1 cellular context compared by ENCODE assay signal in the genomic region with DNA sequence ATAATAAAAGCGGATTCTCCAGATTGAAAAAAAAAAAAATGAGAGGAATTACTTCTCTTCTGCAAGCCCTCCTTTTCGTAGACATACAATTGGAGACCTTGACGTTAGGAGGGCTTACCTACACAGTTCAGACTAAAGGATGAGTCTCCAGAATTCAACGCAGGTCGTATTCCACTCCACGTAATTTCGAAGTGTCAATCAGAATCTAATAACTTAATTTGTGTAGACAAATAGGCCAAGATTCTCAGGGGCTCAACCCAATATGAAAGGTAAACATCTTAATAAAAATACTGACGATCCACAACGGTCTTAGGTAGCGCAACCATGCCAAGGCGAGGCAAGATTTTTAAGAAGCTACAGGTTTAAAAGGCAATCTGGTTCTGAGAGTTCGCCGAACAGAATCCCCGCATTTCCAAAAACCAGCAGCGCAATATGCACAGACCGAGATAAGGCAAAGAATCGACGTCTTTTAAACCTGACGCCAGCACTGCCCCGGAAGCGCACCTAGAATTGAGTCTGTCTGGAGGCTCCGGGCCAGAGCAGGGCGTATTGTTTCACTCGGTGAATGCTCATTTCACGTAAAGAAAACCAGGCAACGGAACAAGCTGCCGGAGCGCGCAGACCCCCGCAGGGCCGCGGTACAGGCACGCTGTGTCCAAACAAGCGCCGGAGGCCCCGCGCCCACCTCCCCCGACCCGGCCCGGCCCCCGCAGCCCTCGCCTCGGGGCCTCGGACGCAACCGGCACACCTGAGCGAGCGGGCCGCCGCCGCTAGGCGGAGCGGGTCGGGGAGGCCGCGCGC.
TF ChIP-seq lines count a peak whose summit lies in the region.

No MANE protein-coding gene starts in this region.

TF ChIP-seq in HepG2, 621 proteins besides CTCF, POLR2A, EP300 and RAD21 (continued from another document and continues in another):
- TF ChIP-seq, protein P1, sequence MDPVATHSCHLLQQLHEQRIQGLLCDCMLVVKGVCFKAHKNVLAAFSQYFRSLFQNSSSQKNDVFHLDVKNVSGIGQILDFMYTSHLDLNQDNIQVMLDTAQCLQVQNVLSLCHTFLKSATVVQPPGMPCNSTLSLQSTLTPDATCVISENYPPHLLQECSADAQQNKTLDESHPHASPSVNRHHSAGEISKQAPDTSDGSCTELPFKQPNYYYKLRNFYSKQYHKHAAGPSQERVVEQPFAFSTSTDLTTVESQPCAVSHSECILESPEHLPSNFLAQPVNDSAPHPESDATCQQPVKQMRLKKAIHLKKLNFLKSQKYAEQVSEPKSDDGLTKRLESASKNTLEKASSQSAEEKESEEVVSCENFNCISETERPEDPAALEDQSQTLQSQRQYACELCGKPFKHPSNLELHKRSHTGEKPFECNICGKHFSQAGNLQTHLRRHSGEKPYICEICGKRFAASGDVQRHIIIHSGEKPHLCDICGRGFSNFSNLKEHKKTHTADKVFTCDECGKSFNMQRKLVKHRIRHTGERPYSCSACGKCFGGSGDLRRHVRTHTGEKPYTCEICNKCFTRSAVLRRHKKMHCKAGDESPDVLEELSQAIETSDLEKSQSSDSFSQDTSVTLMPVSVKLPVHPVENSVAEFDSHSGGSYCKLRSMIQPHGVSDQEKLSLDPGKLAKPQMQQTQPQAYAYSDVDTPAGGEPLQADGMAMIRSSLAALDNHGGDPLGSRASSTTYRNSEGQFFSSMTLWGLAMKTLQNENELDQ (CRISPR knock-in tag; IDR thresholded peaks at IDR 0.05; ENCODE audit: borderline replicate concordance): no peak
- TF ChIP-seq RFX1 (IDR thresholded peaks at IDR 0.05): no peak
- no peak for TF ChIP-seq ZNF619 (CRISPR knock-in tag; IDR thresholded peaks at IDR 0.05)
- TF ChIP-seq SNRNP70 (IDR thresholded peaks at IDR 0.05; ENCODE audit: low read depth, low read length): no peak
- TF ChIP-seq, protein P2, sequence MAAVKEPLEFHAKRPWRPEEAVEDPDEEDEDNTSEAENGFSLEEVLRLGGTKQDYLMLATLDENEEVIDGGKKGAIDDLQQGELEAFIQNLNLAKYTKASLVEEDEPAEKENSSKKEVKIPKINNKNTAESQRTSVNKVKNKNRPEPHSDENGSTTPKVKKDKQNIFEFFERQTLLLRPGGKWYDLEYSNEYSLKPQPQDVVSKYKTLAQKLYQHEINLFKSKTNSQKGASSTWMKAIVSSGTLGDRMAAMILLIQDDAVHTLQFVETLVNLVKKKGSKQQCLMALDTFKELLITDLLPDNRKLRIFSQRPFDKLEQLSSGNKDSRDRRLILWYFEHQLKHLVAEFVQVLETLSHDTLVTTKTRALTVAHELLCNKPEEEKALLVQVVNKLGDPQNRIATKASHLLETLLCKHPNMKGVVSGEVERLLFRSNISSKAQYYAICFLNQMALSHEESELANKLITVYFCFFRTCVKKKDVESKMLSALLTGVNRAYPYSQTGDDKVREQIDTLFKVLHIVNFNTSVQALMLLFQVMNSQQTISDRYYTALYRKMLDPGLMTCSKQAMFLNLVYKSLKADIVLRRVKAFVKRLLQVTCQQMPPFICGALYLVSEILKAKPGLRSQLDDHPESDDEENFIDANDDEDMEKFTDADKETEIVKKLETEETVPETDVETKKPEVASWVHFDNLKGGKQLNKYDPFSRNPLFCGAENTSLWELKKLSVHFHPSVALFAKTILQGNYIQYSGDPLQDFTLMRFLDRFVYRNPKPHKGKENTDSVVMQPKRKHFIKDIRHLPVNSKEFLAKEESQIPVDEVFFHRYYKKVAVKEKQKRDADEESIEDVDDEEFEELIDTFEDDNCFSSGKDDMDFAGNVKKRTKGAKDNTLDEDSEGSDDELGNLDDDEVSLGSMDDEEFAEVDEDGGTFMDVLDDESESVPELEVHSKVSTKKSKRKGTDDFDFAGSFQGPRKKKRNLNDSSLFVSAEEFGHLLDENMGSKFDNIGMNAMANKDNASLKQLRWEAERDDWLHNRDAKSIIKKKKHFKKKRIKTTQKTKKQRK (IDR thresholded peaks at IDR 0.05; ENCODE audit: low read length): no peak
- TF ChIP-seq ARNTL (CRISPR knock-in tag; IDR thresholded peaks at IDR 0.05): no peak
- TF ChIP-seq, protein P3, sequence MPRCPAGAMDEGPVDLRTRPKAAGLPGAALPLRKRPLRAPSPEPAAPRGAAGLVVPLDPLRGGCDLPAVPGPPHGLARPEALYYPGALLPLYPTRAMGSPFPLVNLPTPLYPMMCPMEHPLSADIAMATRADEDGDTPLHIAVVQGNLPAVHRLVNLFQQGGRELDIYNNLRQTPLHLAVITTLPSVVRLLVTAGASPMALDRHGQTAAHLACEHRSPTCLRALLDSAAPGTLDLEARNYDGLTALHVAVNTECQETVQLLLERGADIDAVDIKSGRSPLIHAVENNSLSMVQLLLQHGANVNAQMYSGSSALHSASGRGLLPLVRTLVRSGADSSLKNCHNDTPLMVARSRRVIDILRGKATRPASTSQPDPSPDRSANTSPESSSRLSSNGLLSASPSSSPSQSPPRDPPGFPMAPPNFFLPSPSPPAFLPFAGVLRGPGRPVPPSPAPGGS (CRISPR knock-in tag; IDR thresholded peaks at IDR 0.05): no peak
- no peak for TF ChIP-seq ZNF720 (CRISPR knock-in tag; IDR thresholded peaks at IDR 0.05)
- no peak for TF ChIP-seq HDAC2 (CRISPR knock-in tag; IDR thresholded peaks at IDR 0.05)
- TF ChIP-seq PLRG1 (conservative IDR thresholded peaks at IDR 0.05): no peak
- TF ChIP-seq, protein P4, sequence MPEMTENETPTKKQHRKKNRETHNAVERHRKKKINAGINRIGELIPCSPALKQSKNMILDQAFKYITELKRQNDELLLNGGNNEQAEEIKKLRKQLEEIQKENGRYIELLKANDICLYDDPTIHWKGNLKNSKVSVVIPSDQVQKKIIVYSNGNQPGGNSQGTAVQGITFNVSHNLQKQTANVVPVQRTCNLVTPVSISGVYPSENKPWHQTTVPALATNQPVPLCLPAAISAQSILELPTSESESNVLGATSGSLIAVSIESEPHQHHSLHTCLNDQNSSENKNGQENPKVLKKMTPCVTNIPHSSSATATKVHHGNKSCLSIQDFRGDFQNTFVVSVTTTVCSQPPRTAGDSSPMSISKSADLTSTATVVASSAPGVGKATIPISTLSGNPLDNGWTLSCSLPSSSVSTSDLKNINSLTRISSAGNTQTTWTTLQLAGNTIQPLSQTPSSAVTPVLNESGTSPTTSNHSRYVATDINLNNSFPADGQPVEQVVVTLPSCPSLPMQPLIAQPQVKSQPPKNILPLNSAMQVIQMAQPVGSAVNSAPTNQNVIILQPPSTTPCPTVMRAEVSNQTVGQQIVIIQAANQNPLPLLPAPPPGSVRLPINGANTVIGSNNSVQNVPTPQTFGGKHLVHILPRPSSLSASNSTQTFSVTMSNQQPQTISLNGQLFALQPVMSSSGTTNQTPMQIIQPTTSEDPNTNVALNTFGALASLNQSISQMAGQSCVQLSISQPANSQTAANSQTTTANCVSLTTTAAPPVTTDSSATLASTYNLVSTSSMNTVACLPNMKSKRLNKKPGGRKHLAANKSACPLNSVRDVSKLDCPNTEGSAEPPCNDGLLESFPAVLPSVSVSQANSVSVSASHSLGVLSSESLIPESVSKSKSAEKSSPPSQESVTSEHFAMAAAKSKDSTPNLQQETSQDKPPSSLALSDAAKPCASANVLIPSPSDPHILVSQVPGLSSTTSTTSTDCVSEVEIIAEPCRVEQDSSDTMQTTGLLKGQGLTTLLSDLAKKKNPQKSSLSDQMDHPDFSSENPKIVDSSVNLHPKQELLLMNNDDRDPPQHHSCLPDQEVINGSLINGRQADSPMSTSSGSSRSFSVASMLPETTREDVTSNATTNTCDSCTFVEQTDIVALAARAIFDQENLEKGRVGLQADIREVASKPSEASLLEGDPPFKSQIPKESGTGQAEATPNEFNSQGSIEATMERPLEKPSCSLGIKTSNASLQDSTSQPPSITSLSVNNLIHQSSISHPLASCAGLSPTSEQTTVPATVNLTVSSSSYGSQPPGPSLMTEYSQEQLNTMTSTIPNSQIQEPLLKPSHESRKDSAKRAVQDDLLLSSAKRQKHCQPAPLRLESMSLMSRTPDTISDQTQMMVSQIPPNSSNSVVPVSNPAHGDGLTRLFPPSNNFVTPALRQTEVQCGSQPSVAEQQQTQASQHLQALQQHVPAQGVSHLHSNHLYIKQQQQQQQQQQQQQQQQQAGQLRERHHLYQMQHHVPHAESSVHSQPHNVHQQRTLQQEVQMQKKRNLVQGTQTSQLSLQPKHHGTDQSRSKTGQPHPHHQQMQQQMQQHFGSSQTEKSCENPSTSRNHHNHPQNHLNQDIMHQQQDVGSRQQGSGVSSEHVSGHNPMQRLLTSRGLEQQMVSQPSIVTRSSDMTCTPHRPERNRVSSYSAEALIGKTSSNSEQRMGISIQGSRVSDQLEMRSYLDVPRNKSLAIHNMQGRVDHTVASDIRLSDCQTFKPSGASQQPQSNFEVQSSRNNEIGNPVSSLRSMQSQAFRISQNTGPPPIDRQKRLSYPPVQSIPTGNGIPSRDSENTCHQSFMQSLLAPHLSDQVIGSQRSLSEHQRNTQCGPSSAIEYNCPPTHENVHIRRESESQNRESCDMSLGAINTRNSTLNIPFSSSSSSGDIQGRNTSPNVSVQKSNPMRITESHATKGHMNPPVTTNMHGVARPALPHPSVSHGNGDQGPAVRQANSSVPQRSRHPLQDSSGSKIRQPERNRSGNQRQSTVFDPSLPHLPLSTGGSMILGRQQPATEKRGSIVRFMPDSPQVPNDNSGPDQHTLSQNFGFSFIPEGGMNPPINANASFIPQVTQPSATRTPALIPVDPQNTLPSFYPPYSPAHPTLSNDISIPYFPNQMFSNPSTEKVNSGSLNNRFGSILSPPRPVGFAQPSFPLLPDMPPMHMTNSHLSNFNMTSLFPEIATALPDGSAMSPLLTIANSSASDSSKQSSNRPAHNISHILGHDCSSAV (CRISPR knock-in tag; IDR thresholded peaks at IDR 0.05; ENCODE audit: borderline replicate concordance): no peak
- TF ChIP-seq KDM4B (CRISPR knock-in tag; IDR thresholded peaks at IDR 0.05): no peak; the same call in 1 of the 2 replicates
- TF ChIP-seq ZFP36L1 (CRISPR knock-in tag; IDR thresholded peaks at IDR 0.05): no peak
- TF ChIP-seq ZNF883 (CRISPR knock-in tag; IDR thresholded peaks at IDR 0.05; ENCODE audit: not compliant biosample characterization): no peak
- TF ChIP-seq, protein P5, sequence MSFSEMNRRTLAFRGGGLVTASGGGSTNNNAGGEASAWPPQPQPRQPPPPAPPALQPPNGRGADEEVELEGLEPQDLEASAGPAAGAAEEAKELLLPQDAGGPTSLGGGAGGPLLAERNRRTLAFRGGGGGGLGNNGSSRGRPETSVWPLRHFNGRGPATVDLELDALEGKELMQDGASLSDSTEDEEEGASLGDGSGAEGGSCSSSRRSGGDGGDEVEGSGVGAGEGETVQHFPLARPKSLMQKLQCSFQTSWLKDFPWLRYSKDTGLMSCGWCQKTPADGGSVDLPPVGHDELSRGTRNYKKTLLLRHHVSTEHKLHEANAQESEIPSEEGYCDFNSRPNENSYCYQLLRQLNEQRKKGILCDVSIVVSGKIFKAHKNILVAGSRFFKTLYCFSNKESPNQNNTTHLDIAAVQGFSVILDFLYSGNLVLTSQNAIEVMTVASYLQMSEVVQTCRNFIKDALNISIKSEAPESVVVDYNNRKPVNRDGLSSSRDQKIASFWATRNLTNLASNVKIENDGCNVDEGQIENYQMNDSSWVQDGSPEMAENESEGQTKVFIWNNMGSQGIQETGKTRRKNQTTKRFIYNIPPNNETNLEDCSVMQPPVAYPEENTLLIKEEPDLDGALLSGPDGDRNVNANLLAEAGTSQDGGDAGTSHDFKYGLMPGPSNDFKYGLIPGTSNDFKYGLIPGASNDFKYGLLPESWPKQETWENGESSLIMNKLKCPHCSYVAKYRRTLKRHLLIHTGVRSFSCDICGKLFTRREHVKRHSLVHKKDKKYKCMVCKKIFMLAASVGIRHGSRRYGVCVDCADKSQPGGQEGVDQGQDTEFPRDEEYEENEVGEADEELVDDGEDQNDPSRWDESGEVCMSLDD (CRISPR knock-in tag; IDR thresholded peaks at IDR 0.05; ENCODE audit: borderline replicate concordance): peak; percentile 59; the same call in 1 of the 2 replicates
- TF ChIP-seq ZNF546 (CRISPR knock-in tag; conservative IDR thresholded peaks at IDR 0.05): no peak; the same call in 1 of the 2 replicates
- TF ChIP-seq ZNF614 (CRISPR knock-in tag; IDR thresholded peaks at IDR 0.05; ENCODE audit: borderline replicate concordance): no peak
- no peak for TF ChIP-seq ZBTB1 (CRISPR knock-in tag; IDR thresholded peaks at IDR 0.05; ENCODE audit: borderline replicate concordance)
- 0 out of 2 replicates have a peak, but pooled peaks have one; percentile 57 for TF ChIP-seq ZSCAN20 (CRISPR knock-in tag; IDR thresholded peaks at IDR 0.05; ENCODE audit: borderline replicate concordance)
- no peak for TF ChIP-seq ZBTB20 (CRISPR knock-in tag; IDR thresholded peaks at IDR 0.05; ENCODE audit: borderline replicate concordance, low read depth)
- no peak for TF ChIP-seq ZNF296 (CRISPR knock-in tag; conservative IDR thresholded peaks at IDR 0.05)
- no peak for TF ChIP-seq ZIK1 (CRISPR knock-in tag; IDR thresholded peaks at IDR 0.05; ENCODE audit: borderline replicate concordance, low read depth)
- no peak for TF ChIP-seq YEATS4 (CRISPR knock-in tag; IDR thresholded peaks at IDR 0.05; ENCODE audit: borderline replicate concordance)
- TF ChIP-seq RFXANK (CRISPR knock-in tag; IDR thresholded peaks at IDR 0.05): no peak
- TF ChIP-seq, protein P6, sequence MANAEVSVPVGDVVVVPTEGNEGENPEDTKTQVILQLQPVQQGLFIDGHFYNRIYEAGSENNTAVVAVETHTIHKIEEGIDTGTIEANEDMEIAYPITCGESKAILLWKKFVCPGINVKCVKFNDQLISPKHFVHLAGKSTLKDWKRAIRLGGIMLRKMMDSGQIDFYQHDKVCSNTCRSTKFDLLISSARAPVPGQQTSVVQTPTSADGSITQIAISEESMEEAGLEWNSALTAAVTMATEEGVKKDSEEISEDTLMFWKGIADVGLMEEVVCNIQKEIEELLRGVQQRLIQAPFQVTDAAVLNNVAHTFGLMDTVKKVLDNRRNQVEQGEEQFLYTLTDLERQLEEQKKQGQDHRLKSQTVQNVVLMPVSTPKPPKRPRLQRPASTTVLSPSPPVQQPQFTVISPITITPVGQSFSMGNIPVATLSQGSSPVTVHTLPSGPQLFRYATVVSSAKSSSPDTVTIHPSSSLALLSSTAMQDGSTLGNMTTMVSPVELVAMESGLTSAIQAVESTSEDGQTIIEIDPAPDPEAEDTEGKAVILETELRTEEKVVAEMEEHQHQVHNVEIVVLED (CRISPR knock-in tag; IDR thresholded peaks at IDR 0.05; ENCODE audit: borderline replicate concordance): no peak
- no peak for TF ChIP-seq ZNF337 (CRISPR knock-in tag; IDR thresholded peaks at IDR 0.05; ENCODE audit: borderline replicate concordance, low read depth)
- TF ChIP-seq ATF1 (CRISPR knock-in tag; IDR thresholded peaks at IDR 0.05): no peak
- TF ChIP-seq RXRB (CRISPR knock-in tag; IDR thresholded peaks at IDR 0.05; ENCODE audit: borderline replicate concordance): 0 out of 2 replicates have a peak, but pooled peaks have one; percentile 1
- TF ChIP-seq GABPA (IDR thresholded peaks at IDR 0.05; ENCODE audit: low read depth, low read length): peak; percentile 21; the same call in 1 of the 2 replicates
- TF ChIP-seq GABPA (CRISPR knock-in tag; IDR thresholded peaks at IDR 0.05; ENCODE audit: low read depth): peak; percentile 66
- no peak for TF ChIP-seq ZNF432 (CRISPR knock-in tag; IDR thresholded peaks at IDR 0.05; ENCODE audit: borderline replicate concordance)
- no peak for TF ChIP-seq ZNF354B (CRISPR knock-in tag; IDR thresholded peaks at IDR 0.05)
- TF ChIP-seq MAFK (conservative IDR thresholded peaks at IDR 0.05 in 1 of 2, IDR thresholded peaks at IDR 0.05 in 1 of 2; ENCODE audit: low read length in 2 of 2): no peak
- no peak for TF ChIP-seq MED8 (CRISPR knock-in tag; IDR thresholded peaks at IDR 0.05; ENCODE audit: insufficient replicate concordance)
